In genomic region chr1:55560246-55560645, GRCh38 we compare ENCODE assay signal across 17 cellular contexts.
A peak's percentile ranks its signal among the peaks of the same experiment; 100 is the strongest.
DNase-seq lines count a peak whose midpoint lies in the region; ATAC-seq and TF ChIP-seq lines count a peak whose summit lies in the region.
"Had no signal": no experiment of that assay in that cellular context is flagged by ENCODE, and none has a peak within 500 bp of the region (broad histone marks: within the 10 kb centered on the region; RNA-seq: fewer than 3 reads in every experiment).

No MANE protein-coding gene starts in this region.

- TF ChIP-seq RAD21 in IMR-90 (IDR thresholded peaks at IDR 0.05; ENCODE audit: low read length) = no peak

- peak overlapping the region; percentile 90 for H3K18ac ChIP-seq in IMR-90 (ENCODE audit: low read depth, low read length)

- H3K36me3 ChIP-seq in IMR-90 (ENCODE audit: control insufficient read depth, insufficient read depth, low read length) (no peaks in the 10 kb centered on the region), osteoblast (ENCODE audit: insufficient read depth, low read length) (no peaks in the 10 kb centered on the region)

- H2AK9ac ChIP-seq in IMR-90 (replicated peaks; ENCODE audit: low read depth, low read length, poor library complexity) = no peak overlapping the region

- no peak overlapping the region; a peak in 1 of 4 replicates for H4K8ac ChIP-seq in IMR-90 (ENCODE audit: low read depth in 2 of 2, low read length in 2 of 2)

- no peak overlapping the region for H3K56ac ChIP-seq in IMR-90 (ENCODE audit: extremely low read depth, insufficient read depth, low read length)

- no peaks in the 10 kb centered on the region for H3K79me2 ChIP-seq in osteoblast (ENCODE audit: insufficient read depth, low read length)

- H3K79me1 ChIP-seq in IMR-90 (ENCODE audit: low read depth in 1 of 2, low read length in 2 of 2) = no peaks in the 10 kb centered on the region

- H4K91ac ChIP-seq in IMR-90 (ENCODE audit: insufficient read depth, low read depth, low read length) = no peak overlapping the region

- no peak overlapping the region for H3K4me2 ChIP-seq in IMR-90 (ENCODE audit: low read depth, low read length)
- H3K4me2 ChIP-seq in osteoblast (ENCODE audit: insufficient read depth, low read length) = no peak overlapping the region

- H4K20me1 ChIP-seq in IMR-90 (ENCODE audit: insufficient read depth, low read length) (no peaks in the 10 kb centered on the region), osteoblast (ENCODE audit: insufficient read depth, low read length) (no peaks in the 10 kb centered on the region)

- H2BK5ac ChIP-seq in IMR-90 (ENCODE audit: low read depth, low read length, poor library complexity, severe bottlenecking) = no peak overlapping the region

- dilution Hi-C loops in IMR-90 (cut with HindIII; ENCODE audit: low sequenced_read_pairs, unreplicated experiment) = no loop called here

- WGBS in IMR-90 (ENCODE audit: extremely low coverage in 2 of 2, insufficient read length in 1 of 2), 2 experiments = no CpG with 5 or more reads among the region's 2 CpGs

- no peak for TF ChIP-seq POLR2A in IMR-90 (IDR thresholded peaks at IDR 0.05; ENCODE audit: low read depth, low read length)

- H2AFZ ChIP-seq in IMR-90 (replicated peaks; ENCODE audit: low read length, poor library complexity) (peak overlapping the region; percentile 64), osteoblast (ENCODE audit: low read length) (peak overlapping the region; percentile 44)

- H3K4me3 ChIP-seq in IMR-90 (ENCODE audit: insufficient read depth, low read depth, low read length) (no peak overlapping the region), osteoblast (ENCODE audit: insufficient read depth, low read length) (no peak overlapping the region)

- ATAC-seq in IMR-90 (ENCODE audit: low read depth) (peak; percentile 59), GM18520 (IDR thresholded peaks at IDR 0.05; ENCODE audit: unreplicated experiment) (no peak), GM19395 (IDR thresholded peaks at IDR 0.05; ENCODE audit: unreplicated experiment) (no peak)
- ATAC-seq: HCT116, Panc1 had no signal

- no peak overlapping the region for H2BK15ac ChIP-seq in IMR-90 (ENCODE audit: low read depth, low read length)

- peak overlapping the region; percentile 89 for H4K5ac ChIP-seq in IMR-90 (ENCODE audit: low read depth, low read length)

- H2AK5ac ChIP-seq in IMR-90 (ENCODE audit: low read depth, low read length) = no peak overlapping the region

- DNase-seq in NCI-H1105 treated with DMSO at 0.1 percent for 48 hours (lab: John Stamatoyannopoulos, UW) = peak; percentile 26
- no peak for DNase-seq in NCI-H1105 (lab: John Stamatoyannopoulos, UW)
- peak; percentile 18 for DNase-seq in IMR-90
- peak; percentile 72 for DNase-seq in fibroblast of gingiva (ENCODE audit: low read depth)
- DNase-seq in osteoblast (ENCODE audit: insufficient read length, low spot score, missing footprints) = no peak
- no peak for DNase-seq in NCI-H1436 treated with DMSO at 0.1 percent for 48 hours (lab: John Stamatoyannopoulos, UW)
- DNase-seq: C1 segment of cervical spinal cord, KBM-7, MV-4-11, NCI-H1436, NCI-H2029 treated with DMSO at 0.1 percent for 48 hours, NCI-H748 treated with DMSO at 0.1 percent for 48 hours, SW 1271 had no signal

- POLR2A ChIA-PET in IMR-90 (lab: Charles Lee; ENCODE audit: unreplicated experiment) = no interaction called here

- TF ChIP-seq CTCF in IMR-90 (conservative IDR thresholded peaks at IDR 0.05; ENCODE audit: low read depth, low read length) (no peak), osteoblast (IDR thresholded peaks at IDR 0.05; ENCODE audit: extremely low read depth, low read depth, low read length) (no peak)

- no peak overlapping the region for H3K23ac ChIP-seq in IMR-90 (ENCODE audit: low read depth, low read length)

- H2BK120ac ChIP-seq in IMR-90 (ENCODE audit: low read depth, low read length) = peak overlapping the region; percentile 14; the same call in 1 of the 2 replicates

- H3K27me3 ChIP-seq in IMR-90 (ENCODE audit: control insufficient read depth, insufficient read depth, low read length) (no peaks in the 10 kb centered on the region), osteoblast (ENCODE audit: insufficient read depth, low read length) (no peaks in the 10 kb centered on the region)

- peaks cover 5% of the 10 kb centered on the region for H3K4me1 ChIP-seq in IMR-90 (ENCODE audit: control insufficient read depth, insufficient read depth, low read length)
- peaks cover 11% of the 10 kb centered on the region for H3K4me1 ChIP-seq in osteoblast (ENCODE audit: insufficient read depth, low read length)

- intact Hi-C loops in IMR-90 (cut with micrococcal nuclease) = no loop called here

- 0 out of 2 replicates have a peak overlapping the region, but pooled peaks have one; percentile 17 for H2BK20ac ChIP-seq in IMR-90 (ENCODE audit: low read depth, low read length)

- H3K14ac ChIP-seq in IMR-90 (replicated peaks; ENCODE audit: low read depth, low read length) = peak overlapping the region; percentile 25; the same call in 1 of the 2 replicates

- H3K27ac ChIP-seq in IMR-90 (ENCODE audit: insufficient read depth, low read length) = peak overlapping the region; percentile 70; the same call in 1 of the 2 replicates
- no peak overlapping the region for H3K27ac ChIP-seq in osteoblast (ENCODE audit: low read depth, low read length)

- no TSS peak for BruUV-seq in IMR-90 (replicated peaks; lab: Mats Ljungman, UMichigan)

- H3K9ac ChIP-seq in IMR-90 (ENCODE audit: low read depth, low read length) = no peak overlapping the region

- 0 out of 2 replicates have a peak overlapping the region, but pooled peaks have one; percentile 20 for H3K4ac ChIP-seq in IMR-90 (ENCODE audit: low read depth, low read length)

- CTCF ChIA-PET in IMR-90 (lab: Yijun Ruan, JAX) = no interaction called here

- H3K9me1 ChIP-seq in IMR-90 (ENCODE audit: insufficient read depth, low read length) = 0 out of 2 replicates have a peak, but pooled peaks cover 2% of the 10 kb centered on the region

- in situ Hi-C loops in IMR-90 (cut with MboI; ENCODE audit: low sequenced_read_pairs) = no loop called here

- H3K9me3 ChIP-seq in IMR-90 (ENCODE audit: control insufficient read depth, insufficient read depth, low read length) (no peaks in the 10 kb centered on the region), osteoblast (ENCODE audit: low read depth, low read length) (no peaks in the 10 kb centered on the region)

TF ChIP-seq in IMR-90, 13 proteins besides CTCF, POLR2A, EP300 and RAD21:
- no peak for TF ChIP-seq CHD1 (IDR thresholded peaks at IDR 0.05; ENCODE audit: low read depth, low read length)
- TF ChIP-seq USF2 (IDR thresholded peaks at IDR 0.05; ENCODE audit: low read depth, low read length) = no peak
- no peak for TF ChIP-seq MXI1 (IDR thresholded peaks at IDR 0.05; ENCODE audit: borderline replicate concordance, low read depth, low read length)
- TF ChIP-seq MAZ (IDR thresholded peaks at IDR 0.05; ENCODE audit: borderline replicate concordance, low read depth, low read length) = no peak
- TF ChIP-seq ELK1 (IDR thresholded peaks at IDR 0.05; ENCODE audit: borderline replicate concordance, low read depth, low read length) = no peak
- no peak for TF ChIP-seq MAFK (IDR thresholded peaks at IDR 0.05; ENCODE audit: low read depth, low read length)
- no peak for TF ChIP-seq BHLHE40 (IDR thresholded peaks at IDR 0.05; ENCODE audit: low read depth, low read length)
- no peak for TF ChIP-seq NFE2L2 (IDR thresholded peaks at IDR 0.05; ENCODE audit: low read depth, low read length)
- TF ChIP-seq RFX5 (IDR thresholded peaks at IDR 0.05; ENCODE audit: low read depth, low read length) = no peak
- TF ChIP-seq FOS (IDR thresholded peaks at IDR 0.05; ENCODE audit: low read depth, low read length) = no peak
- TF ChIP-seq CEBPB (IDR thresholded peaks at IDR 0.05; ENCODE audit: low read depth, low read length) = no peak
- no peak for TF ChIP-seq RCOR1 (IDR thresholded peaks at IDR 0.05; ENCODE audit: insufficient replicate concordance, low read length)
- TF ChIP-seq SMC3 (IDR thresholded peaks at IDR 0.05; ENCODE audit: low read depth, low read length) = no peak

Comparison
In these comparisons a context has a peak if more than half of its experiments do, and no peak if none do; other contexts are left out.
1. DNase-seq: peak in NCI-H1105 treated with DMSO at 0.1 percent for 48 hours (single experiment), IMR-90 (single experiment) and fibroblast of gingiva (single experiment); none in NCI-H1105 (single experiment), osteoblast (single experiment) and NCI-H1436 treated with DMSO at 0.1 percent for 48 hours (single experiment).